ENCODE assay signal across 8 cellular contexts in the genomic region with DNA sequence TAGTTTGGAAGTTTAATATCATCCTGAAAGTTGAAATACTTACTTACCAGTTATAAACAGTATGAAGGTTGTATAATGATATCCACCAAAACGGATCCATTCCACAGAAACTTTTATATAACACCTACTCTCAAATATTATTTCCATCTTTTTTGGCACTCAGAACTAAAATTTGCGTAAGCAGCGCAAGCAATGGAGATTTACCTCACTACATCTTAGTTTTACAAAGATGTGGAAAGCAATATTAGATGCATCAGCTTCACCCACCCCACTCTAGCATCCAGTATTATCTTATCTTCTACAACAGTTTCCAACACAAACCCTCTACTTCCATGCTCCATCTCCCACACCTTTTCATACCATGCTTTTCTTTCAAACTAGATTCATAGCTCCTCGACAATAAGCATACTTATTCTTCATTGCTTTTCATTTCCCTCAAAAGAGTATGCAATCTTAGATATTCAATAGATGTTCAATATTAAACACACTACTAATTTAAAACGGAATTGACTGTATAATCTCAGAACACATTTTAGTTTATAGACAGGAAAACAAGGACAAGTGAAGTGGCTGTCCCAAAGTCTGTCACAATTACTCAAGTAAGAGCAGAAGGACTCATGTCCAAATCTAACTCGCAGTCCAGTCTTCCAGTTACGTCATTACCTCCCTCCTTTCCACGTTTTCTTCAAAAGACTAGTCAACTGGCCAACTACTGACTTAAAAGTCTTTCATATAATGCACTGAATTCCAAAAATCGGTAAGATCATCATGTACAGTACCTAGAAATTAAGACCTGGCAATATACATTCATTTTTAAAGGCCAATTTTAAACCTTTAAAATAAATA. TPM values are rescaled to one million over a fixed set of nuclear protein-coding genes. Genes with fewer than 3 reads are reported as not detected.
A peak's percentile ranks its signal among the peaks of the same experiment; 100 is the strongest.
DNase-seq lines count a peak whose midpoint lies in the region; ATAC-seq and TF ChIP-seq lines count a peak whose summit lies in the region.

No MANE protein-coding gene starts in this region.

- in situ Hi-C loops in transverse colon (cut with MboI; ENCODE audit: low pct_ligation_motif_present in 1 of 4, low pct_unique_long_range_greater_than_20kb in 1 of 4, low sequenced_read_pairs in 3 of 4) = no loop called here

- no peaks in the 10 kb centered on the region for H3K9me3 ChIP-seq in transverse colon

- TF ChIP-seq CTCF in transverse colon (IDR thresholded peaks at IDR 0.05) = no peak

- H3K4me3 ChIP-seq in transverse colon = peak overlapping the region in 3 of 4 donors; percentile 92 to 100 (median 95)

- no peak for DNase-seq in activated naive CD4-positive, alpha-beta T cell treated with anti-CD3 and anti-CD28 coated beads for 36 hours
- no peak for DNase-seq in activated naive CD4-positive, alpha-beta T cell treated with Interleukin-2 at 50 U/mL for 16 hours
- DNase-seq in kidney tubule cell (ENCODE audit: low spot score) = peak; percentile 20
- no peak for DNase-seq in transverse colon
- no peak for DNase-seq in T1000 (lab: John Stamatoyannopoulos, UW)
- DNase-seq in NCI-H1105 (lab: John Stamatoyannopoulos, UW) = no peak

- no peaks in the 10 kb centered on the region for H3K9me3 Mint-ChIP-seq in activated naive CD4-positive, alpha-beta T cell treated with anti-CD3 and anti-CD28 coated beads for 36 hours
- H3K9me3 Mint-ChIP-seq in activated naive CD8-positive, alpha-beta T cell (ENCODE audit: low read depth) = no peaks in the 10 kb centered on the region

- no peaks in the 10 kb centered on the region for H3K36me3 ChIP-seq in transverse colon

- no peak for TF ChIP-seq POLR2A in transverse colon (IDR thresholded peaks at IDR 0.05)

- H3K27me3 ChIP-seq in transverse colon = no peaks in the 10 kb centered on the region

- peaks cover 73% of the 10 kb centered on the region for H3K4me1 Mint-ChIP-seq in activated naive CD4-positive, alpha-beta T cell treated with anti-CD3 and anti-CD28 coated beads for 36 hours (ENCODE audit: low read depth)
- H3K4me1 Mint-ChIP-seq in activated naive CD8-positive, alpha-beta T cell (ENCODE audit: low read depth) = peaks cover 65% of the 10 kb centered on the region

- H3K4me1 ChIP-seq in transverse colon = peaks cover 14 to 64% (median 55%) of the 10 kb centered on the region in 4 donors

- peaks cover 37% of the 10 kb centered on the region for H3K36me3 Mint-ChIP-seq in activated naive CD4-positive, alpha-beta T cell treated with anti-CD3 and anti-CD28 coated beads for 36 hours (ENCODE audit: low read depth)
- peaks cover 20% of the 10 kb centered on the region for H3K36me3 Mint-ChIP-seq in activated naive CD8-positive, alpha-beta T cell

- ATAC-seq in HG02970 (IDR thresholded peaks at IDR 0.05; ENCODE audit: low FRiP score, unreplicated experiment) = no peak

- 29 to 34% methylated on average over 8 to 9 of the region's 9 CpGs for WGBS in transverse colon (ENCODE audit: low coverage in 1 of 2), 2 donors

- CTCF ChIA-PET in activated naive CD4-positive, alpha-beta T cell treated with anti-CD3 and anti-CD28 coated beads for 36 hours (lab: Charles Lee) = interaction anchor here (0.5 to 1.3 kb wide), 3 partner anchors 15 to 272 kb away, joined by 4 read pairs; no protein-coding TSS in a partner anchor

- H3K4me3 Mint-ChIP-seq in activated naive CD4-positive, alpha-beta T cell treated with anti-CD3 and anti-CD28 coated beads for 36 hours = peak overlapping the region; percentile 96
- peak overlapping the region; percentile 88 for H3K4me3 Mint-ChIP-seq in activated naive CD8-positive, alpha-beta T cell

- no peaks in the 10 kb centered on the region for H3K27me3 Mint-ChIP-seq in activated naive CD4-positive, alpha-beta T cell treated with anti-CD3 and anti-CD28 coated beads for 36 hours (ENCODE audit: low read depth)
- no peaks in the 10 kb centered on the region for H3K27me3 Mint-ChIP-seq in activated naive CD8-positive, alpha-beta T cell

- H3K27ac ChIP-seq in transverse colon = peak overlapping the region; percentile 100

- intact Hi-C loops in activated naive CD4-positive, alpha-beta T cell treated with anti-CD3 and anti-CD28 coated beads for 36 hours (cut with micrococcal nuclease) = loop anchor here (10.0 kb wide), 2 partner anchors 681 to 1359 kb away; partner anchors contain the start of genes GDF9, PCBD2 and UQCRQ
- intact Hi-C loops in transverse colon (cut with DNase I; ENCODE audit: low total_unique reads) = no loop called here

- peak overlapping the region; percentile 79 for H3K27ac Mint-ChIP-seq in activated naive CD4-positive, alpha-beta T cell treated with anti-CD3 and anti-CD28 coated beads for 36 hours
- H3K27ac Mint-ChIP-seq in activated naive CD8-positive, alpha-beta T cell = peak overlapping the region; percentile 97

- no peak for TF ChIP-seq EP300 in transverse colon (IDR thresholded peaks at IDR 0.05; ENCODE audit: low read depth)

RNA-seq across cellular contexts. Expression of gene PPP2CA, which starts 2.2 kb away (rescaled TPM):
- total RNA-seq in activated naive CD4-positive, alpha-beta T cell treated with anti-CD3 and anti-CD28 coated beads for 36 hours = 100 to 1,000 TPM; 132 to 135 TPM
- total RNA-seq in transverse colon = 100 to 1,000 TPM in 3 of 4 donors, 10 to 100 TPM in 1; 30.4 to 198 (median 147) TPM

RNA-seq across cellular contexts. Expression of gene SKP1, which starts 46.9 kb away (rescaled TPM):
- 100 to 1,000 TPM; 307 to 309 TPM for total RNA-seq in activated naive CD4-positive, alpha-beta T cell treated with anti-CD3 and anti-CD28 coated beads for 36 hours
- 100 to 1,000 TPM in 3 of 4 donors, 10 to 100 TPM in 1; 32.6 to 224 (median 170) TPM for total RNA-seq in transverse colon
